Comparison of ENCODE assay signal across 9 cellular contexts in the genomic region with DNA sequence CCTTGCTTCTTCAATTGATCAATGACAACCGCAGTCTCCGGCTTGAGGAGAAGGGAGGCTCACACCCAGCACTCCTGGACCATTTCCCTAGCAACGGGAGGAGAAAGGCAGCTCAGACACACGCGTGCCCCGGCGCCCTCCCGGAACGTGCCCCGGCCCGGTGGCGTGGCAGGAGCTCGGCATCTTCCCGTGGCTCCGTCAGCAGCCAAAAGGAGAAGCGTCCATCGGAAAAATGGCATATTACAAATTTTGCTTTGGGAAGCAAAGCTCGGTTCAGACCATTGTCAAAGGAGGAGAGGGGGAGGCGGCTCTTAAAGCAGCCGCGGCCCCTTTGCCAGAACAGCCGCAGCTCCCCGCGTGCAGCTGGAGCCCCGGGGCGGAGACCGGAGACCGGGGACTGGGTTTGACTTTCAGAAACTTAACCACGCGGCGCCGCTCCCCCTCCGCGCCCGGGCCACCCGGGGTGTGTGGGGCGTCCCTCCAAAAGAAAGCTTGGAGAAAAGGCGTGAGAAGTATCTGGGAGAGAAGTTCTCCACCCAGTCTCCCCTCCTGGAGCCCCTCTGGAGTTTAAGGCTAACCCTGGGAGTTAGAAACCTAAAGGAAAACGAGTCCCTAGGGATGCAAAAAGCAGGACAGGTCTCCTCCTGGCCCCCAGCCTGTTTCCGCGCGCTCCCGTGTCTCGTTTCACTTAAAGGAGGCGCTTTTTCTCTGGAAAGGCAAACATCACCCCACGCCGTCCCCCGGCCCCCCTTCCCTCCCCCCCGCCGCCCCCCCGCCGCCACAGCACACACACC. TPM values are rescaled to one million over a fixed set of nuclear protein-coding genes. Genes with fewer than 3 reads are reported as not detected.
DNase-seq lines count a peak whose midpoint lies in the region; ATAC-seq, FAIRE-seq and TF ChIP-seq lines count a peak whose summit lies in the region.
"Had no signal": no experiment of that assay in that cellular context is flagged by ENCODE, and none has a peak within 500 bp of the region (broad histone marks: within the 10 kb centered on the region; RNA-seq: fewer than 3 reads in every experiment).

No MANE protein-coding gene starts in this region.

- H3K27ac ChIP-seq in BLaER1, result no peak overlapping the region
- no peak overlapping the region for H3K27ac ChIP-seq in IMR-90 (ENCODE audit: insufficient read depth, low read length)
- H3K27ac ChIP-seq in foreskin keratinocyte, result no peak overlapping the region
- H3K27ac ChIP-seq in neural cell (ENCODE audit: low read length), result peak overlapping the region; percentile 94

- no peak for DNase-seq in IMR-90
- DNase-seq in activated CD8-positive, alpha-beta T cell treated with anti-CD3 and anti-CD28 coated beads for 36 hours, result peak; percentile 37
- peak; percentile 1 to 4 for DNase-seq in foreskin keratinocyte
- no peak for DNase-seq in RCC 7860 (ENCODE audit: low spot score)
- no peak for DNase-seq in amniotic stem cell (lab: John Stamatoyannopoulos, UW)

- peaks cover 33% of the 10 kb centered on the region for H3K79me2 ChIP-seq in neural cell (replicated peaks; ENCODE audit: insufficient read depth, low read length)

- dilution Hi-C loops in IMR-90 (cut with HindIII; ENCODE audit: low sequenced_read_pairs, unreplicated experiment), result no loop called here

- TF ChIP-seq POLR2A in IMR-90 (IDR thresholded peaks at IDR 0.05; ENCODE audit: low read depth, low read length), result no peak

- H3K18ac ChIP-seq in IMR-90 (ENCODE audit: low read depth, low read length), result no peak overlapping the region

- BruUV-seq in IMR-90 (replicated peaks; lab: Mats Ljungman, UMichigan), result no TSS peak

- peaks cover 3% of the 10 kb centered on the region for H3F3A ChIP-seq in neural cell (ENCODE audit: insufficient read depth, low read length, poor library complexity, severe bottlenecking)

- H3K4me3 ChIP-seq in BLaER1, result peak overlapping the region; percentile 65
- peak overlapping the region; percentile 24; the same call in 1 of the 2 replicates for H3K4me3 ChIP-seq in IMR-90 (ENCODE audit: insufficient read depth, low read depth, low read length)
- H3K4me3 ChIP-seq in neural cell (ENCODE audit: low read length), result peak overlapping the region; percentile 76

- TF ChIP-seq CTCF in IMR-90 (conservative IDR thresholded peaks at IDR 0.05; ENCODE audit: low read depth, low read length) (no peak), foreskin keratinocyte (conservative IDR thresholded peaks at IDR 0.05) (no peak), neural cell (IDR thresholded peaks at IDR 0.05; ENCODE audit: poor library complexity, severe bottlenecking) (no peak)
- no peak for TF ChIP-seq CTCF in activated CD8-positive, alpha-beta T cell treated with anti-CD3 and anti-CD28 coated beads for 36 hours (IDR thresholded peaks at IDR 0.05)

- H2BK120ac ChIP-seq in IMR-90 (ENCODE audit: low read depth, low read length), result no peak overlapping the region

- H3K4me2 ChIP-seq in BLaER1, result peak overlapping the region; percentile 75
- peak overlapping the region; percentile 87 for H3K4me2 ChIP-seq in IMR-90 (ENCODE audit: low read depth, low read length)
- no peak overlapping the region for H3K4me2 ChIP-seq in neural cell (ENCODE audit: low read length)

- no peak overlapping the region for H2BK15ac ChIP-seq in IMR-90 (ENCODE audit: low read depth, low read length)

- peak overlapping the region; percentile 62 for H3K4me3 Mint-ChIP-seq in activated CD8-positive, alpha-beta T cell treated with anti-CD3 and anti-CD28 coated beads for 36 hours

- no peaks in the 10 kb centered on the region for H3K36me3 Mint-ChIP-seq in activated CD8-positive, alpha-beta T cell treated with anti-CD3 and anti-CD28 coated beads for 36 hours (ENCODE audit: low read depth)

- no peaks in the 10 kb centered on the region for H3K36me3 ChIP-seq in BLaER1
- no peaks in the 10 kb centered on the region for H3K36me3 ChIP-seq in IMR-90 (ENCODE audit: control insufficient read depth, insufficient read depth, low read length)
- no peaks in the 10 kb centered on the region for H3K36me3 ChIP-seq in neural cell (ENCODE audit: insufficient read depth, low read length)

- H3K27me3 ChIP-seq in BLaER1, result peaks cover 10% of the 10 kb centered on the region
- peaks cover 1% of the 10 kb centered on the region; the same call in 1 of the 2 replicates for H3K27me3 ChIP-seq in IMR-90 (ENCODE audit: control insufficient read depth, insufficient read depth, low read length)
- peaks cover 37% of the 10 kb centered on the region for H3K27me3 ChIP-seq in foreskin keratinocyte
- peaks cover 3% of the 10 kb centered on the region for H3K27me3 ChIP-seq in neural cell (ENCODE audit: insufficient read depth, low read depth, low read length)

- H4K20me1 ChIP-seq in BLaER1 (no peaks in the 10 kb centered on the region), IMR-90 (ENCODE audit: insufficient read depth, low read length) (no peaks in the 10 kb centered on the region), neural cell (ENCODE audit: insufficient read depth) (no peaks in the 10 kb centered on the region)

- no peak overlapping the region for H2BK20ac ChIP-seq in IMR-90 (ENCODE audit: low read depth, low read length)

- no peaks in the 10 kb centered on the region for H3K9me1 ChIP-seq in IMR-90 (ENCODE audit: insufficient read depth, low read length)

- H3K27ac Mint-ChIP-seq in activated CD8-positive, alpha-beta T cell treated with anti-CD3 and anti-CD28 coated beads for 36 hours, result no peak overlapping the region

- H4K5ac ChIP-seq in IMR-90 (ENCODE audit: low read depth, low read length), result no peak overlapping the region

- H3K14ac ChIP-seq in IMR-90 (replicated peaks; ENCODE audit: low read depth, low read length), result no peak overlapping the region

- H3K4me1 ChIP-seq in BLaER1 (no peaks in the 10 kb centered on the region), IMR-90 (ENCODE audit: control insufficient read depth, insufficient read depth, low read length) (no peaks in the 10 kb centered on the region), foreskin keratinocyte (no peaks in the 10 kb centered on the region)

- no peak overlapping the region for H3K23ac ChIP-seq in IMR-90 (ENCODE audit: low read depth, low read length)

- H3K56ac ChIP-seq in IMR-90 (ENCODE audit: extremely low read depth, insufficient read depth, low read length), result no peak overlapping the region

- H3K9me3 ChIP-seq in BLaER1, result peaks cover 5% of the 10 kb centered on the region; the same call in 1 of the 2 replicates
- H3K9me3 ChIP-seq in IMR-90 (ENCODE audit: control insufficient read depth, insufficient read depth, low read length), result no peaks in the 10 kb centered on the region
- no peaks in the 10 kb centered on the region for H3K9me3 ChIP-seq in neural cell (ENCODE audit: low read length)

- peak; percentile 63 for ATAC-seq in IMR-90 (ENCODE audit: low read depth)
- peak; percentile 49 for ATAC-seq in activated CD8-positive, alpha-beta T cell treated with anti-CD3 and anti-CD28 coated beads for 36 hours
- ATAC-seq in foreskin keratinocyte, result peak; percentile 59
- no peak for ATAC-seq in HG03139 (IDR thresholded peaks at IDR 0.05; ENCODE audit: unreplicated experiment)

- no peak overlapping the region for H4K91ac ChIP-seq in IMR-90 (ENCODE audit: insufficient read depth, low read depth, low read length)

- CTCF ChIA-PET in IMR-90 (lab: Yijun Ruan, JAX), result no interaction called here
- CTCF ChIA-PET in activated CD8-positive, alpha-beta T cell treated with anti-CD3 and anti-CD28 coated beads for 36 hours (lab: Charles Lee), result interaction anchor here (1.3 kb wide), 1 partner anchor 115 kb away, joined by 3 read pairs; no protein-coding TSS in a partner anchor

- TF ChIP-seq EP300 in neural cell (conservative IDR thresholded peaks at IDR 0.05; ENCODE audit: poor library complexity, severe bottlenecking), result no peak

- no peaks in the 10 kb centered on the region for H3K9me2 ChIP-seq in neural cell (ENCODE audit: insufficient read depth, low read length)

- POLR2A ChIA-PET in IMR-90 (lab: Charles Lee; ENCODE audit: unreplicated experiment), result no interaction called here
- POLR2A ChIA-PET in activated CD8-positive, alpha-beta T cell treated with anti-CD3 and anti-CD28 coated beads for 36 hours (lab: Charles Lee), result interaction anchor here (0.6 kb wide), 1 partner anchor 565 kb away, joined by 3 read pairs; no protein-coding TSS in a partner anchor

- TF ChIP-seq RAD21 in IMR-90 (IDR thresholded peaks at IDR 0.05; ENCODE audit: low read length), result no peak
- TF ChIP-seq RAD21 in neural cell (conservative IDR thresholded peaks at IDR 0.05), result peak; percentile 38

- no peak for FAIRE-seq in RCC 7860 (lab: Jason Lieb, UNC)
- FAIRE-seq: colon had no signal

- no peak overlapping the region for H2BK5ac ChIP-seq in IMR-90 (ENCODE audit: low read depth, low read length, poor library complexity, severe bottlenecking)

- H2AFZ ChIP-seq in IMR-90 (replicated peaks; ENCODE audit: low read length, poor library complexity) (peak overlapping the region; percentile 69), neural cell (ENCODE audit: low read depth, low read length) (peak overlapping the region; percentile 41)

- no peaks in the 10 kb centered on the region for H3K79me1 ChIP-seq in IMR-90 (ENCODE audit: low read depth in 1 of 2, low read length in 2 of 2)

- H3K4ac ChIP-seq in IMR-90 (ENCODE audit: low read depth, low read length), result no peak overlapping the region

- no peak overlapping the region for H2AK9ac ChIP-seq in IMR-90 (replicated peaks; ENCODE audit: low read depth, low read length, poor library complexity)

- in situ Hi-C loops in IMR-90 (cut with MboI; ENCODE audit: low sequenced_read_pairs), result no loop called here

- H3K4me1 Mint-ChIP-seq in activated CD8-positive, alpha-beta T cell treated with anti-CD3 and anti-CD28 coated beads for 36 hours (ENCODE audit: low read depth), result peaks cover 7% of the 10 kb centered on the region

- 0% methylated on average over 2 of the region's 52 CpGs; no CpG with 5 or more reads in 1 of the 2 experiments for WGBS in IMR-90 (ENCODE audit: extremely low coverage in 2 of 2, insufficient read length in 1 of 2), 2 experiments

- no peak overlapping the region for H2AK5ac ChIP-seq in IMR-90 (ENCODE audit: low read depth, low read length)

- H4K8ac ChIP-seq in IMR-90 (ENCODE audit: low read depth in 2 of 2, low read length in 2 of 2), result no peak overlapping the region

- H3K9ac ChIP-seq in BLaER1 (peak overlapping the region; percentile 35; the same call in 1 of the 2 replicates), IMR-90 (ENCODE audit: low read depth, low read length) (no peak overlapping the region), neural cell (ENCODE audit: low read length) (peak overlapping the region; percentile 93)

- no peaks in the 10 kb centered on the region for H3K9me3 Mint-ChIP-seq in activated CD8-positive, alpha-beta T cell treated with anti-CD3 and anti-CD28 coated beads for 36 hours

- peaks cover 28% of the 10 kb centered on the region for H3K27me3 Mint-ChIP-seq in activated CD8-positive, alpha-beta T cell treated with anti-CD3 and anti-CD28 coated beads for 36 hours

- intact Hi-C loops in IMR-90 (cut with micrococcal nuclease), result no loop called here
- intact Hi-C loops in activated CD8-positive, alpha-beta T cell treated with anti-CD3 and anti-CD28 coated beads for 36 hours (cut with micrococcal nuclease), result no loop called here

RNA-seq across cellular contexts. Expression of a gene that starts 0.5 kb away (rescaled TPM):
- total RNA-seq in IMR-90 (2012; rRNA removed) (0.28 and 1.3 TPM in 2 replicates), foreskin keratinocyte (not detected in 2 replicates)
- polyA plus RNA-seq in IMR-90 (2012; rRNA removed) (0.29 TPM in 1 of 2 replicates, not detected in the other), foreskin keratinocyte (not detected in 2 replicates), neural cell (56.6 and 65.3 TPM in 2 replicates)
- not detected in 2 replicates for polyA plus RNA-seq in IMR-90 (2012; cell fraction: cytosol; rRNA removed)
- polyA plus RNA-seq in IMR-90 (2012; cell fraction: nucleus; rRNA removed; ENCODE audit: low replicate concordance), result not detected in 2 replicates
- total RNA-seq in activated CD8-positive, alpha-beta T cell treated with anti-CD3 and anti-CD28 coated beads for 36 hours, result not detected
- 230 and 284 TPM in 2 replicates for polyA minus RNA-seq in neural cell

Comparison
In these comparisons a context has a peak if more than half of its experiments do, and no peak if none do; other contexts are left out.
1. H3K4me3 ChIP-seq: peak in every context shown above with its lines; median percentile 76 in neural cell; 65 in BLaER1; 24 in IMR-90.
2. DNase-seq: peak in activated CD8-positive, alpha-beta T cell treated with anti-CD3 and anti-CD28 coated beads for 36 hours (single experiment) and foreskin keratinocyte (2 of 2); none in IMR-90 (single experiment), RCC 7860 (single experiment) and amniotic stem cell (single experiment).